8 cellular contexts compared by ENCODE assay signal in the genomic region with DNA sequence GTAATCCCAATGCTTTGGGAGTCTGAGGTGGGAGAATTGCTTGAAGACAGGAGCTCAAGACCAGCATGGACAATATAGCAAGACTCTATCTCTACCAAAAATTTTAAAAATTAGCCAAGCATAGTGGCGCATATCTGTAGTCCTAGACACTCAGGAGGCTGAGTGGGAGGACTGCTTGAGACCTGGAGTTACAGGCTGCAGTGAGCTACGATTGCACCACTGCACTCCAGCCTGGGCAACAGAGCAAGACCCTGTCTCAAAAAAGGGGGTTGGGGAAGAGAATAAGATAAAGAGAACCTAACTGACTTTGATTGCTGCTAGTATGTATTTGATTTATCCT. TPM values are rescaled to one million over a fixed set of nuclear protein-coding genes. Genes with fewer than 3 reads are reported as not detected.
DNase-seq lines count a peak whose midpoint lies in the region; ATAC-seq, FAIRE-seq and TF ChIP-seq lines count a peak whose summit lies in the region.

No MANE protein-coding gene starts in this region.

- H3K9ac ChIP-seq in keratinocyte (ENCODE audit: control insufficient read depth, extremely low read depth, insufficient read depth, low read length), result no peak overlapping the region

- no peaks in the 10 kb centered on the region for H3K9me3 ChIP-seq in keratinocyte (ENCODE audit: control insufficient read depth, low read depth, low read length)

- H3K36me3 ChIP-seq in GM06990 (ENCODE audit: control insufficient read depth, insufficient read depth, low read length), result no peaks in the 10 kb centered on the region
- H3K36me3 ChIP-seq in keratinocyte (ENCODE audit: control insufficient read depth in 2 of 2, extremely low read depth in 1 of 2, insufficient read depth in 2 of 2, low read length in 2 of 2), result no peaks in the 10 kb centered on the region

- H3K4me1 ChIP-seq in keratinocyte (ENCODE audit: control insufficient read depth, extremely low read depth, insufficient read depth, low read length), result no peaks in the 10 kb centered on the region

- H3K27me3 ChIP-seq in GM06990 (replicated peaks; ENCODE audit: control insufficient read depth, insufficient read depth, low read length) (no peaks in the 10 kb centered on the region), keratinocyte (ENCODE audit: control insufficient read depth, extremely low read depth, insufficient read depth, low read length) (no peaks in the 10 kb centered on the region)

- intact Hi-C loops in posterior cingulate gyrus (cut with DNase I), result loop anchor here (10.0 kb wide), 1 partner anchor 239 kb away; no protein-coding TSS in a partner anchor

- H3K4me3 ChIP-seq in GM06990 (replicated peaks; ENCODE audit: low read depth, low read length) (peak overlapping the region; percentile 57), keratinocyte (ENCODE audit: control insufficient read depth in 2 of 3, extremely low read depth in 1 of 3, insufficient read depth in 2 of 3, low read depth in 1 of 3, low read length in 3 of 3) (peak overlapping the region in 1 of 3 experiments; percentile 14)

- H3K79me2 ChIP-seq in keratinocyte (ENCODE audit: control insufficient read depth, insufficient read depth, low read length), result no peaks in the 10 kb centered on the region

- no peaks in the 10 kb centered on the region for H3K9me1 ChIP-seq in keratinocyte (ENCODE audit: control insufficient read depth, extremely low read depth, insufficient read depth, low read length)

- no peak overlapping the region for H2AFZ ChIP-seq in keratinocyte (ENCODE audit: control insufficient read depth, low read length)

- no peaks in the 10 kb centered on the region for H4K20me1 ChIP-seq in keratinocyte (ENCODE audit: control insufficient read depth, extremely low read depth, insufficient read depth, low read length)

- dilution Hi-C loops in keratinocyte (cut with MboI; ENCODE audit: extremely low pct_ligation_motif_present, low sequenced_read_pairs), result no loop called here

- peak; percentile 25 for ATAC-seq in GM21381 (IDR thresholded peaks at IDR 0.05; ENCODE audit: unreplicated experiment)
- ATAC-seq in HG03571 (IDR thresholded peaks at IDR 0.05; ENCODE audit: unreplicated experiment), result peak; percentile 17

- DNase-seq in GM06990 (ENCODE audit: extremely low read depth, insufficient read length) (no peak), keratinocyte (ENCODE audit: low read depth, low spot score) (no peak), posterior cingulate gyrus (no peak), amniotic stem cell (lab: John Stamatoyannopoulos, UW) (no peak), hippocampal formation (lab: John Stamatoyannopoulos, UW) (no peak), NCI-H2171 treated with DMSO at 0.1 percent for 48 hours (lab: John Stamatoyannopoulos, UW) (no peak)

- no peak for FAIRE-seq in keratinocyte (lab: Jason Lieb, UNC)

- no peak for TF ChIP-seq CTCF in GM06990 (IDR thresholded peaks at IDR 0.05; ENCODE audit: insufficient read depth, low read length, poor library complexity, severe bottlenecking)
- no peak for TF ChIP-seq CTCF in keratinocyte (optimal IDR thresholded peaks at IDR 0.05 in 1 of 3, IDR thresholded peaks at IDR 0.05 in 1 of 3, conservative IDR thresholded peaks at IDR 0.05 in 1 of 3; ENCODE audit: extremely low read depth in 1 of 3, insufficient read depth in 2 of 3, low read length in 3 of 3)

- no peak overlapping the region for H3K27ac ChIP-seq in keratinocyte (ENCODE audit: control insufficient read depth, insufficient read depth, low read length)

- peak overlapping the region; percentile 40 for H3K4me2 ChIP-seq in keratinocyte (ENCODE audit: control insufficient read depth, extremely low read depth, insufficient read depth, low read depth, low read length)

RNA-seq across cellular contexts. Expression of gene CD200R1, which starts 0.8 kb away (rescaled TPM):
- polyA plus RNA-seq in keratinocyte, result 0.97 to 1.9 TPM (median 1.6 TPM) in 3 replicates
- polyA plus RNA-seq in keratinocyte (2011; ENCODE audit: low read depth), result not detected
- polyA plus RNA-seq in keratinocyte (2011; cell fraction: cytosol; rRNA removed), result 0.61 and 1.1 TPM in 2 replicates
- 1.5 and 1.6 TPM in 2 replicates for polyA plus RNA-seq in keratinocyte (2011; cell fraction: nucleus; rRNA removed)
- polyA plus RNA-seq in keratinocyte (2012; ENCODE audit: low replicate concordance), result 0.24 and 0.78 TPM in 2 replicates
- polyA minus RNA-seq in keratinocyte, result 1.5 to 2.0 TPM in 2 of 3 replicates, not detected in the other
- polyA minus RNA-seq in keratinocyte (2011; cell fraction: cytosol; rRNA and poly(A)+ RNA removed), result not detected
- polyA minus RNA-seq in keratinocyte (2011; cell fraction: nucleus; rRNA and poly(A)+ RNA removed), result 1.2 and 2.9 TPM in 2 replicates

RNA-seq across cellular contexts. Expression of gene GTPBP8, which starts 16.6 kb away (rescaled TPM):
- 13.8 to 18.6 TPM (median 16.9 TPM) in 3 replicates for polyA plus RNA-seq in keratinocyte
- polyA plus RNA-seq in keratinocyte (2011; ENCODE audit: low read depth), result 2.7 TPM
- polyA plus RNA-seq in keratinocyte (2011; cell fraction: cytosol; rRNA removed), result 14.3 and 15.9 TPM in 2 replicates
- 11.3 and 13.1 TPM in 2 replicates for polyA plus RNA-seq in keratinocyte (2011; cell fraction: nucleus; rRNA removed)
- polyA plus RNA-seq in keratinocyte (2012; ENCODE audit: low replicate concordance), result 9.9 and 14.7 TPM in 2 replicates
- polyA minus RNA-seq in keratinocyte, result 9.7 to 25.7 TPM (median 12.7 TPM) in 3 replicates
- 23.6 TPM for polyA minus RNA-seq in keratinocyte (2011; cell fraction: cytosol; rRNA and poly(A)+ RNA removed)
- 6.0 and 6.6 TPM in 2 replicates for polyA minus RNA-seq in keratinocyte (2011; cell fraction: nucleus; rRNA and poly(A)+ RNA removed)
